In the genomic region with DNA sequence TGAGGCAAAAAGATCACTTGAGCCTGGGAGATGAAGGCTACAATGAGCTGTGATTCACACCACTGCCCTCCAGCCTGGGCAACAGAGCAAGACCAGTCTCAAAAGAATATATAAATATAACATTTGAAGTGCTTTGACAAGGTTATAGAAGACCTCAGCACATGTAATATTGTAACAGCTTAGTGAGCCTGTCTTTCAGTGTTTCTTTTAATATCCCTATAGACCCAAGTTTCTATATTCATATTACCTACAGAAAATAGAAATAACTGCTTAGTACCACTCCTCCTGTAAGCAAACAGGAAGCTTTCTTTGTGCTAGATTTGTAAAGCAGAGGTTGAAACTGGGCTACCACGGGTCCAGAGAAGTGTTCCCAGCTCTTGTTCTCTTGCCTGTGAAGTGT, we compare ENCODE assay signal across 13 cellular contexts.
DNase-seq lines count a peak whose midpoint lies in the region; ATAC-seq and TF ChIP-seq lines count a peak whose summit lies in the region.
"Had no signal": no experiment of that assay in that cellular context is flagged by ENCODE, and none has a peak within 500 bp of the region (broad histone marks: within the 10 kb centered on the region; RNA-seq: fewer than 3 reads in every experiment).

No MANE protein-coding gene starts in this region.

- DNase-seq in Kasumi-1 (lab: John Stamatoyannopoulos, UW) = no peak
- DNase-seq in DMS114 treated with DMSO at 0.1 percent for 48 hours (lab: John Stamatoyannopoulos, UW; ENCODE audit: unreplicated experiment) = no peak
- no peak for DNase-seq in HEK293T (ENCODE audit: extremely low spot score)
- DNase-seq: activated naive CD8-positive, alpha-beta T cell treated with anti-CD3 and anti-CD28 coated beads for 36 hours; CD8-positive, alpha-beta memory T cell; NCI-H1092 treated with DMSO at 0.1 percent for 48 hours; RPMI8226; T-helper 9 cell had no signal

- CTCF ChIA-PET in HEK293T (lab: Yijun Ruan, JAX) = no interaction called here

- POLR2A ChIA-PET in HEK293T (lab: Yijun Ruan, JAX) = no interaction called here

- peaks cover 62% of the 10 kb centered on the region for H3K4me1 ChIP-seq in skeletal muscle satellite cell (ENCODE audit: control insufficient read depth, insufficient read depth, low read length)

- ATAC-seq in GM18909 (IDR thresholded peaks at IDR 0.05; ENCODE audit: poor library complexity, unreplicated experiment) (peak; percentile 69), HG02588 (IDR thresholded peaks at IDR 0.05; ENCODE audit: unreplicated experiment) (peak; percentile 41), HG03469 (IDR thresholded peaks at IDR 0.05; ENCODE audit: unreplicated experiment) (peak; percentile 45)
- ATAC-seq: GM23338 had no signal

- H3K4me2 ChIP-seq in skeletal muscle satellite cell (ENCODE audit: low read length) = peak overlapping the region; percentile 55
- H3K4me2 ChIP-seq: GM23338 had no signal

- no peaks in the 10 kb centered on the region for H3K36me3 ChIP-seq in skeletal muscle satellite cell (ENCODE audit: insufficient read depth, low read length)

- no peak overlapping the region for H3K4me3 ChIP-seq in skeletal muscle satellite cell (ENCODE audit: low read length)
- H3K4me3 ChIP-seq: GM23338 had no signal

- H3K9me3 ChIP-seq in skeletal muscle satellite cell (replicated peaks; ENCODE audit: low read length) = no peaks in the 10 kb centered on the region

- peak overlapping the region; percentile 47 for H3K9ac ChIP-seq in skeletal muscle satellite cell (ENCODE audit: low read depth, low read length)

- no peaks in the 10 kb centered on the region for H3K27me3 ChIP-seq in skeletal muscle satellite cell (ENCODE audit: control insufficient read depth, insufficient read depth, low read length)

TF ChIP-seq in HEK293T, 16 proteins besides CTCF, POLR2A, EP300 and RAD21:
- TF ChIP-seq ZNF384 (IDR thresholded peaks at IDR 0.05) (no peak), TARDBP (IDR thresholded peaks at IDR 0.05) (no peak), ARNT (IDR thresholded peaks at IDR 0.05) (no peak), L3MBTL2 (conservative IDR thresholded peaks at IDR 0.05) (no peak), LEF1 (IDR thresholded peaks at IDR 0.05; ENCODE audit: borderline replicate concordance) (no peak), NFRKB (IDR thresholded peaks at IDR 0.05) (no peak), FOXA1 (IDR thresholded peaks at IDR 0.05) (no peak), ELF4 (IDR thresholded peaks at IDR 0.05) (no peak), PKNOX1 (IDR thresholded peaks at IDR 0.05) (no peak), FOXM1 (IDR thresholded peaks at IDR 0.05; ENCODE audit: borderline replicate concordance) (no peak), FOXK2 (IDR thresholded peaks at IDR 0.05) (no peak), BHLHE40 (IDR thresholded peaks at IDR 0.05; ENCODE audit: borderline replicate concordance) (no peak), SP1 (IDR thresholded peaks at IDR 0.05) (no peak), SUZ12 (IDR thresholded peaks at IDR 0.05) (no peak), CTBP1 (IDR thresholded peaks at IDR 0.05; ENCODE audit: borderline replicate concordance) (no peak), HDGF (IDR thresholded peaks at IDR 0.05; ENCODE audit: borderline replicate concordance) (no peak)
